21 cellular contexts compared by ENCODE assay signal in genomic region chr5:34409376-34409775, GRCh38.
"Had no signal": no experiment of that assay in that cellular context is flagged by ENCODE, and none has a peak within 500 bp of the region (broad histone marks: within the 10 kb centered on the region; RNA-seq: fewer than 3 reads in every experiment).

No MANE protein-coding gene starts in this region.

- H3K27me3 Mint-ChIP-seq: type B pancreatic cell had no signal

- DNase-seq: activated CD4-positive, alpha-beta memory T cell treated with anti-CD3 and anti-CD28 coated beads, Interleukin-2, amount 10 ng/mL, durations not matched to agents 7 days and 5 days; activated CD4-positive, alpha-beta T cell treated with anti-CD3 and anti-CD28 coated beads for 48 hours; activated CD4-positive, CD25-positive, alpha-beta regulatory T cell; activated CD8-positive, alpha-beta memory T cell treated with anti-CD3 and anti-CD28 coated beads, Interleukin-2, amount 10 ng/mL, durations not matched to agents 7 days and 5 days; activated naive CD4-positive, alpha-beta T cell treated with Interleukin-2 at 50 U/mL for 16 hours; activated T-cell treated with anti-CD3 and anti-CD28 coated beads, Interleukin-2, amount 50 U/mL, for 1 hour; aorta; brain microvascular endothelial cell; central memory CD4-positive, alpha-beta T cell; left ventricle myocardium superior; naive thymus-derived CD4-positive, alpha-beta T cell; stimulated activated CD4-positive, alpha-beta T cell treated with anti-CD3 and anti-CD28 coated beads, Interleukin-4, amount 100 ng/mL, for 1 hour; stimulated activated naive CD8-positive, alpha-beta T cell treated with anti-CD3 and anti-CD28 coated beads, Interleukin-15, amount 100 ng/mL, for 72 hours; T-helper 1 cell; T-helper 9 cell had no signal

- H3K36me3 Mint-ChIP-seq: activated CD8-positive, alpha-beta memory T cell treated with anti-CD3 and anti-CD28 coated beads, Interleukin-2, amount 10 ng/mL, durations not matched to agents 7 days and 5 days; naive thymus-derived CD4-positive, alpha-beta T cell; type B pancreatic cell had no signal

- H3K27ac Mint-ChIP-seq: activated CD4-positive, alpha-beta memory T cell treated with anti-CD3 and anti-CD28 coated beads, Interleukin-2, amount 10 ng/mL, durations not matched to agents 7 days and 5 days; activated CD8-positive, alpha-beta memory T cell treated with anti-CD3 and anti-CD28 coated beads, Interleukin-2, amount 10 ng/mL, durations not matched to agents 7 days and 5 days; activated T-helper 2 cell treated with anti-CD3 and anti-CD28 coated beads, Interferon-gamma antibody, Interleukin-2, Interleukin-4, amounts not matched to agents 10 μg/mL and 5 μg/mL and 100 μg/mL, durations not matched to agents 14 hours and 24 hours and 36 hours; naive thymus-derived CD4-positive, alpha-beta T cell; stimulated activated naive CD8-positive, alpha-beta T cell treated with anti-CD3 and anti-CD28 coated beads, Interleukin-15, amount 100 ng/mL, for 72 hours; type B pancreatic cell had no signal

- H3K4me3 Mint-ChIP-seq: activated CD4-positive, alpha-beta memory T cell treated with anti-CD3 and anti-CD28 coated beads, Interleukin-2, amount 10 ng/mL, durations not matched to agents 7 days and 5 days; activated CD8-positive, alpha-beta memory T cell treated with anti-CD3 and anti-CD28 coated beads, Interleukin-2, amount 10 ng/mL, durations not matched to agents 7 days and 5 days; naive thymus-derived CD4-positive, alpha-beta T cell; stimulated activated naive CD8-positive, alpha-beta T cell treated with anti-CD3 and anti-CD28 coated beads, Interleukin-15, amount 100 ng/mL, for 72 hours; type B pancreatic cell had no signal

- H3K27me3 ChIP-seq: brain microvascular endothelial cell, right atrium auricular region had no signal

- H3K9me3 Mint-ChIP-seq: activated CD4-positive, alpha-beta memory T cell treated with anti-CD3 and anti-CD28 coated beads, Interleukin-2, amount 10 ng/mL, durations not matched to agents 7 days and 5 days; activated T-helper 2 cell treated with anti-CD3 and anti-CD28 coated beads, Interferon-gamma antibody, Interleukin-2, Interleukin-4, amounts not matched to agents 10 μg/mL and 5 μg/mL and 100 μg/mL, durations not matched to agents 14 hours and 24 hours and 36 hours; naive thymus-derived CD4-positive, alpha-beta T cell; stimulated activated naive CD8-positive, alpha-beta T cell treated with anti-CD3 and anti-CD28 coated beads, Interleukin-15, amount 100 ng/mL, for 72 hours; type B pancreatic cell had no signal

- FAIRE-seq: colon had no signal

- H3K9me3 ChIP-seq: prostate gland, right atrium auricular region had no signal

- H3K4me1 ChIP-seq: prostate gland, right atrium auricular region had no signal

- H3K27ac ChIP-seq: brain microvascular endothelial cell, prostate gland, right atrium auricular region, skin epidermis had no signal

- H3K4me3 ChIP-seq: prostate gland, right atrium auricular region, skin epidermis had no signal

- H3K36me3 ChIP-seq: brain microvascular endothelial cell, prostate gland, right atrium auricular region had no signal

- H3K4me1 Mint-ChIP-seq: activated CD4-positive, alpha-beta memory T cell treated with anti-CD3 and anti-CD28 coated beads, Interleukin-2, amount 10 ng/mL, durations not matched to agents 7 days and 5 days; activated CD8-positive, alpha-beta memory T cell treated with anti-CD3 and anti-CD28 coated beads, Interleukin-2, amount 10 ng/mL, durations not matched to agents 7 days and 5 days; naive thymus-derived CD4-positive, alpha-beta T cell; stimulated activated naive CD8-positive, alpha-beta T cell treated with anti-CD3 and anti-CD28 coated beads, Interleukin-15, amount 100 ng/mL, for 72 hours had no signal

- ATAC-seq: activated CD8-positive, alpha-beta memory T cell treated with anti-CD3 and anti-CD28 coated beads, Interleukin-2, amount 10 ng/mL, durations not matched to agents 7 days and 5 days; left ventricle myocardium superior; naive thymus-derived CD4-positive, alpha-beta T cell; stimulated activated naive CD8-positive, alpha-beta T cell treated with anti-CD3 and anti-CD28 coated beads, Interleukin-15, amount 100 ng/mL, for 72 hours had no signal
